In genomic region chr10:129676014-129676413, GRCh38 we compare ENCODE assay signal across 19 cellular contexts.
DNase-seq lines count a peak whose midpoint lies in the region; ATAC-seq and TF ChIP-seq lines count a peak whose summit lies in the region.
"Had no signal": no experiment of that assay in that cellular context is flagged by ENCODE, and none has a peak within 500 bp of the region (broad histone marks: within the 10 kb centered on the region; RNA-seq: fewer than 3 reads in every experiment).

No MANE protein-coding gene starts in this region.

- no peak overlapping the region for H3K4me3 Mint-ChIP-seq in neural progenitor cell
- H3K4me3 Mint-ChIP-seq: CD8-positive, alpha-beta T cell; GM23338; HFFc6 had no signal

- H3K36me3 ChIP-seq in esophagus muscularis mucosa: no peaks in the 10 kb centered on the region
- no peaks in the 10 kb centered on the region for H3K36me3 ChIP-seq in neural progenitor cell
- peaks cover 0 to 10% (median 0%) of the 10 kb centered on the region in 6 donors for H3K36me3 ChIP-seq in spleen

- peak; percentile 51 for DNase-seq in NB4 (ENCODE audit: low read depth)
- DNase-seq in esophagus muscularis mucosa (ENCODE audit: extremely low spot score): peak; percentile 80
- no peak for DNase-seq in neural progenitor cell (ENCODE audit: low spot score)
- no peak for DNase-seq in nucleus accumbens (lab: John Stamatoyannopoulos, UW)
- DNase-seq in spleen: no peak
- no peak for DNase-seq in epidermal melanocyte (ENCODE audit: insufficient read length, low spot score)
- DNase-seq: ACHN; Calu3; CD8-positive, alpha-beta T cell; DMS 273 treated with DMSO at 0.1 percent for 48 hours; DMS53; DND-41; EL; H7; HFFc6; KG1 had no signal

- H2AFZ ChIP-seq in neural progenitor cell (replicated peaks): no peak overlapping the region
- H2AFZ ChIP-seq: GM23338 had no signal

- no peak for ATAC-seq in GM18520 (IDR thresholded peaks at IDR 0.05; ENCODE audit: unreplicated experiment)
- ATAC-seq: CD8-positive, alpha-beta T cell; GM23338; HCT116 had no signal

- H3K9ac ChIP-seq in neural progenitor cell: no peak overlapping the region

- H3K4me1 Mint-ChIP-seq in neural progenitor cell: no peaks in the 10 kb centered on the region
- H3K4me1 Mint-ChIP-seq: GM23338 had no signal

- H3K4me3 ChIP-seq in NB4 (ENCODE audit: low read depth, low read length) (no peak overlapping the region), esophagus muscularis mucosa (no peak overlapping the region), neural progenitor cell (no peak overlapping the region), spleen (no peak overlapping the region)
- H3K4me3 ChIP-seq: GM23338 had no signal

- peaks cover 6% of the 10 kb centered on the region for H3K27me3 Mint-ChIP-seq in neural progenitor cell (ENCODE audit: insufficient read depth, low read depth)

- no peaks in the 10 kb centered on the region for H4K20me1 ChIP-seq in neural progenitor cell (ENCODE audit: low read depth)

- H3K9me3 ChIP-seq in esophagus muscularis mucosa: no peaks in the 10 kb centered on the region
- H3K9me3 ChIP-seq in neural progenitor cell (ENCODE audit: low read depth): no peaks in the 10 kb centered on the region
- H3K9me3 ChIP-seq in spleen: peaks cover 0 to 2% (median 0%) of the 10 kb centered on the region in 8 donors

- no peak for TF ChIP-seq CTCF in NB4 (IDR thresholded peaks at IDR 0.05; ENCODE audit: low read depth, low read length)
- no peak for TF ChIP-seq CTCF in esophagus muscularis mucosa (IDR thresholded peaks at IDR 0.05)
- no peak for TF ChIP-seq CTCF in neural progenitor cell (IDR thresholded peaks at IDR 0.05)
- no peak for TF ChIP-seq CTCF in spleen (IDR thresholded peaks at IDR 0.05 in 8 of 11, conservative IDR thresholded peaks at IDR 0.05 in 3 of 11)

- peaks cover 11% of the 10 kb centered on the region for H3K9me3 Mint-ChIP-seq in neural progenitor cell

- 90% methylated on average over 4 of the region's 12 CpGs for WGBS in esophagus muscularis mucosa
- WGBS in spleen, 5 donors: 80 to 85% (median 82%) methylated on average over 10 to 12 of the region's 12 CpGs

- no peak for TF ChIP-seq POLR2A in NB4 (IDR thresholded peaks at IDR 0.05; ENCODE audit: extremely low read depth, insufficient read length)
- TF ChIP-seq POLR2A in esophagus muscularis mucosa (IDR thresholded peaks at IDR 0.05; ENCODE audit: low read depth): no peak
- TF ChIP-seq POLR2A in spleen (IDR thresholded peaks at IDR 0.05): no peak

- TF ChIP-seq EP300 in esophagus muscularis mucosa (IDR thresholded peaks at IDR 0.05): no peak

- H3K4me2 ChIP-seq in neural progenitor cell: no peak overlapping the region
- H3K4me2 ChIP-seq: GM23338 had no signal

- no peaks in the 10 kb centered on the region for H3K79me2 ChIP-seq in neural progenitor cell (ENCODE audit: low read depth)

- intact Hi-C loops in esophagus muscularis mucosa (cut with DNase I) (no loop called here), spleen (cut with DNase I; ENCODE audit: low total_unique reads) (no loop called here)

- H3K36me3 Mint-ChIP-seq in neural progenitor cell: peaks cover 5% of the 10 kb centered on the region

- H3K27ac Mint-ChIP-seq in neural progenitor cell: peak overlapping the region; percentile 17
- H3K27ac Mint-ChIP-seq: CD8-positive, alpha-beta T cell; GM23338; HFFc6 had no signal

- H3K27ac ChIP-seq in esophagus muscularis mucosa (replicated peaks in 1 of 4) (no peak overlapping the region), neural progenitor cell (no peak overlapping the region), spleen (no peak overlapping the region)

- H3K4me1 ChIP-seq in esophagus muscularis mucosa (no peaks in the 10 kb centered on the region), neural progenitor cell (no peaks in the 10 kb centered on the region), spleen (no peaks in the 10 kb centered on the region)

- H3F3A ChIP-seq in neural progenitor cell (ENCODE audit: low read depth): no peaks in the 10 kb centered on the region

- H3K27me3 ChIP-seq in esophagus muscularis mucosa (no peaks in the 10 kb centered on the region), neural progenitor cell (no peaks in the 10 kb centered on the region), spleen (replicated peaks in 1 of 7) (no peaks in the 10 kb centered on the region)

Comparison
In these comparisons a context has a peak if more than half of its experiments do, and no peak if none do; other contexts are left out.
1. DNase-seq: peak in NB4 (single experiment) and esophagus muscularis mucosa (single experiment); none in neural progenitor cell (single experiment), nucleus accumbens (0 of 56), spleen (single experiment) and epidermal melanocyte (single experiment).